Comparison of ENCODE assay signal across 11 cellular contexts in genomic region chr1:59391216-59392179, GRCh38.
A peak's percentile ranks its signal among the peaks of the same experiment; 100 is the strongest.
DNase-seq lines count a peak whose midpoint lies in the region; ATAC-seq and TF ChIP-seq lines count a peak whose summit lies in the region.
"Had no signal": no experiment of that assay in that cellular context is flagged by ENCODE, and none has a peak within 500 bp of the region (broad histone marks: within the 10 kb centered on the region; RNA-seq: fewer than 3 reads in every experiment).

No MANE protein-coding gene starts in this region.

- H3K27ac Mint-ChIP-seq in brain: peak overlapping the region in 3 of 5 experiments; percentile 92 to 98 (median 93)
- H3K27ac Mint-ChIP-seq in stimulated activated effector memory CD8-positive, alpha-beta T cell treated with anti-CD3 and anti-CD28 coated beads, Interleukin-12 subunit alpha, Interleukin-12 subunit beta, amount 100 ng/mL, for 72 hours: peak overlapping the region; percentile 13

- H3K4me3 Mint-ChIP-seq in brain: no peak overlapping the region
- H3K4me3 Mint-ChIP-seq in stimulated activated effector memory CD8-positive, alpha-beta T cell treated with anti-CD3 and anti-CD28 coated beads, Interleukin-12 subunit alpha, Interleukin-12 subunit beta, amount 100 ng/mL, for 72 hours: no peak overlapping the region
- H3K4me3 Mint-ChIP-seq: naive B cell had no signal

- H3K4me1 ChIP-seq in mucosa of descending colon (ENCODE audit: low read depth): no peaks in the 10 kb centered on the region

- no peaks in the 10 kb centered on the region for H3K9me3 Mint-ChIP-seq in brain
- no peaks in the 10 kb centered on the region for H3K9me3 Mint-ChIP-seq in stimulated activated effector memory CD8-positive, alpha-beta T cell treated with anti-CD3 and anti-CD28 coated beads, Interleukin-12 subunit alpha, Interleukin-12 subunit beta, amount 100 ng/mL, for 72 hours
- H3K9me3 Mint-ChIP-seq: naive B cell had no signal

- H3K27me3 Mint-ChIP-seq in brain: peaks cover 4% of the 10 kb centered on the region
- H3K27me3 Mint-ChIP-seq: naive B cell had no signal

- ATAC-seq in HG03159 (IDR thresholded peaks at IDR 0.05; ENCODE audit: unreplicated experiment) (peak; percentile 64), mucosa of descending colon (no peak), GM19455 (IDR thresholded peaks at IDR 0.05; ENCODE audit: unreplicated experiment) (no peak)
- peak; percentile 48 for ATAC-seq in stimulated activated effector memory CD8-positive, alpha-beta T cell treated with anti-CD3 and anti-CD28 coated beads, Interleukin-12 subunit alpha, Interleukin-12 subunit beta, amount 100 ng/mL, for 72 hours

- DNase-seq in NCI-H1694 treated with DMSO at 0.1 percent for 48 hours (lab: John Stamatoyannopoulos, UW) (peak; percentile 13), NCI-H1694 (lab: John Stamatoyannopoulos, UW) (no peak), mucosa of descending colon (no peak), HPDE6-E6E7 (ENCODE audit: extremely low spot score) (no peak)
- DNase-seq in stimulated activated effector memory CD8-positive, alpha-beta T cell treated with anti-CD3 and anti-CD28 coated beads, Interleukin-12 subunit alpha, Interleukin-12 subunit beta, amount 100 ng/mL, for 72 hours (ENCODE audit: low spot score in 2 of 2): no peak
- DNase-seq: hippocampal formation, naive B cell had no signal

- H3K4me1 Mint-ChIP-seq in brain: peaks cover 54% of the 10 kb centered on the region
- H3K4me1 Mint-ChIP-seq in stimulated activated effector memory CD8-positive, alpha-beta T cell treated with anti-CD3 and anti-CD28 coated beads, Interleukin-12 subunit alpha, Interleukin-12 subunit beta, amount 100 ng/mL, for 72 hours: peaks cover 8% of the 10 kb centered on the region

- no peak overlapping the region for H3K4me3 ChIP-seq in mucosa of descending colon
- H3K4me3 ChIP-seq: tibial nerve had no signal

- TF ChIP-seq CTCF in brain (conservative IDR thresholded peaks at IDR 0.05) (no peak), mucosa of descending colon (IDR thresholded peaks at IDR 0.05) (no peak)

- intact Hi-C loops in mucosa of descending colon (cut with DNase I, micrococcal nuclease): no loop called here

- no peaks in the 10 kb centered on the region for H3K36me3 Mint-ChIP-seq in brain
- H3K36me3 Mint-ChIP-seq in stimulated activated effector memory CD8-positive, alpha-beta T cell treated with anti-CD3 and anti-CD28 coated beads, Interleukin-12 subunit alpha, Interleukin-12 subunit beta, amount 100 ng/mL, for 72 hours: no peaks in the 10 kb centered on the region

- no peaks in the 10 kb centered on the region for H3K9me3 ChIP-seq in mucosa of descending colon
- H3K9me3 ChIP-seq: tibial nerve had no signal

- no peaks in the 10 kb centered on the region for H3K36me3 ChIP-seq in mucosa of descending colon (ENCODE audit: low read depth)
- H3K36me3 ChIP-seq: tibial nerve had no signal

Comparison
In these comparisons a context has a peak if more than half of its experiments do, and no peak if none do; other contexts are left out.
1. ATAC-seq: peak in HG03159 (single experiment) and stimulated activated effector memory CD8-positive, alpha-beta T cell treated with anti-CD3 and anti-CD28 coated beads, Interleukin-12 subunit alpha, Interleukin-12 subunit beta, amount 100 ng/mL, for 72 hours (single experiment); none in mucosa of descending colon (single experiment) and GM19455 (single experiment).